In genomic region chr20:25525857-25526256, GRCh38 we compare ENCODE assay signal across 15 cellular contexts. TPM values are rescaled to one million over a fixed set of nuclear protein-coding genes. Genes with fewer than 3 reads are reported as not detected.
A peak's percentile ranks its signal among the peaks of the same experiment; 100 is the strongest.
DNase-seq lines count a peak whose midpoint lies in the region; ATAC-seq and TF ChIP-seq lines count a peak whose summit lies in the region.
"Had no signal": no experiment of that assay in that cellular context is flagged by ENCODE, and none has a peak within 500 bp of the region (broad histone marks: within the 10 kb centered on the region; RNA-seq: fewer than 3 reads in every experiment).

No MANE protein-coding gene starts in this region.

- H2AFZ ChIP-seq in PC-3 (ENCODE audit: low read length): no peak overlapping the region

- CTCF ChIA-PET in PC-3 (lab: Charles Lee): no interaction called here

- H4K20me1 ChIP-seq in PC-3 (ENCODE audit: low read length): no peaks in the 10 kb centered on the region

- no peaks in the 10 kb centered on the region for H3F3A ChIP-seq in PC-3 (ENCODE audit: low read length, unreplicated experiment)

- H3K9ac ChIP-seq in PC-3 (ENCODE audit: low read length): no peak overlapping the region

- H3K4me1 ChIP-seq in PC-3 (ENCODE audit: insufficient read depth, low read length): peaks cover 15% of the 10 kb centered on the region
- H3K4me1 ChIP-seq: Peyer's patch, testis had no signal

- no peaks in the 10 kb centered on the region for H3K36me3 ChIP-seq in PC-3 (ENCODE audit: low read depth, low read length)
- H3K36me3 ChIP-seq: Peyer's patch had no signal

- DNase-seq in Daoy (ENCODE audit: low read depth) (peak; percentile 90), PC-3 (peak; percentile 79), epidermal melanocyte (ENCODE audit: insufficient read length, low spot score) (peak; percentile 30), omental fat pad (ENCODE audit: low spot score) (no peak), NCI-H446 treated with DMSO at 0.1 percent for 48 hours (lab: John Stamatoyannopoulos, UW) (no peak), middle frontal gyrus (ENCODE audit: extremely low spot score, low spot score) (no peak)
- no peak for DNase-seq in stimulated activated CD4-positive, alpha-beta T cell treated with anti-CD3 and anti-CD28 coated beads, Interleukin-4, amount 100 ng/mL, for 24 hours
- DNase-seq: activated CD4-positive, alpha-beta T cell treated with anti-CD3 and anti-CD28 coated beads, Interleukin-2, amount 10 ng/mL, durations not matched to agents 24 days and 14 days; activated naive CD4-positive, alpha-beta T cell treated with anti-CD3 and anti-CD28 coated beads, Interleukin-2, amount 10 ng/mL, durations not matched to agents 7 days and 5 days; head of caudate nucleus; NCI-H1417; Peyer's patch; stimulated activated CD4-positive, alpha-beta T cell treated with anti-CD3 and anti-CD28 coated beads, Interleukin-4, amount 100 ng/mL, for 1 hour; testis had no signal

- no peak overlapping the region for H3K4me3 ChIP-seq in PC-3 (ENCODE audit: low read length)
- H3K4me3 ChIP-seq: Peyer's patch, testis had no signal

- no peak overlapping the region for H3K27ac ChIP-seq in PC-3 (ENCODE audit: low read length)
- H3K27ac ChIP-seq: Peyer's patch, testis had no signal

- no peaks in the 10 kb centered on the region for H3K79me2 ChIP-seq in PC-3 (ENCODE audit: low read length)

- H3K9me3 ChIP-seq in PC-3 (ENCODE audit: low read length): no peaks in the 10 kb centered on the region
- H3K9me3 ChIP-seq: Peyer's patch, testis had no signal

- intact Hi-C loops in PC-3 (cut with micrococcal nuclease): no loop called here

- POLR2A ChIA-PET in PC-3 (lab: Charles Lee; ENCODE audit: unreplicated experiment): no interaction called here

- no peaks in the 10 kb centered on the region for H3K27me3 ChIP-seq in PC-3 (ENCODE audit: low read length)
- H3K27me3 ChIP-seq: Peyer's patch, testis had no signal

- TF ChIP-seq CTCF in PC-3 (conservative IDR thresholded peaks at IDR 0.05; ENCODE audit: low read depth, low read length) (no peak), omental fat pad (IDR thresholded peaks at IDR 0.05) (no peak)

- H3K9me2 ChIP-seq in PC-3 (replicated peaks; ENCODE audit: low read length): no peaks in the 10 kb centered on the region

- peak; percentile 84 for ATAC-seq in PC-3
- ATAC-seq in omental fat pad (ENCODE audit: low FRiP score): peak; percentile 60
- no peak for ATAC-seq in GM18868 (IDR thresholded peaks at IDR 0.05; ENCODE audit: unreplicated experiment)

- BruUV-seq in PC-3 (replicated peaks; lab: Mats Ljungman, UMichigan): no TSS peak

- H3K4me2 ChIP-seq in PC-3 (ENCODE audit: low read length): peak overlapping the region; percentile 11; the same call in 1 of the 2 replicates

RNA-seq across cellular contexts. Expression of gene NINL, which starts 59.5 kb away (rescaled TPM):
- total RNA-seq in Daoy (2014; rRNA removed; shearing (Covaris generic)): 3.3 and 5.8 TPM in 2 replicates
- total RNA-seq in PC-3 (2014; rRNA removed) (6.5 and 11.5 TPM in 2 replicates), omental fat pad (1 to 10 TPM; 4.7 to 9.7 (median 6.7) TPM)

Comparison
In these comparisons a context has a peak if more than half of its experiments do, and no peak if none do; other contexts are left out.
1. DNase-seq: peak in Daoy (single experiment), PC-3 (single experiment) and epidermal melanocyte (single experiment); none in omental fat pad (single experiment), NCI-H446 treated with DMSO at 0.1 percent for 48 hours (single experiment), stimulated activated CD4-positive, alpha-beta T cell treated with anti-CD3 and anti-CD28 coated beads, Interleukin-4, amount 100 ng/mL, for 24 hours (single experiment) and middle frontal gyrus (single experiment).